In genomic region chr3:26236511-26236910, GRCh38 we compare ENCODE assay signal across 17 cellular contexts.
A peak's percentile ranks its signal among the peaks of the same experiment; 100 is the strongest.
DNase-seq lines count a peak whose midpoint lies in the region; ATAC-seq and TF ChIP-seq lines count a peak whose summit lies in the region.
"Had no signal": no experiment of that assay in that cellular context is flagged by ENCODE, and none has a peak within 500 bp of the region (broad histone marks: within the 10 kb centered on the region; RNA-seq: fewer than 3 reads in every experiment).

No MANE protein-coding gene starts in this region.

- no peaks in the 10 kb centered on the region for H3K27me3 Mint-ChIP-seq in H9 (ENCODE audit: low read depth)

- 35 to 48% methylated on average over 3 of the region's 3 CpGs for WGBS in heart right ventricle, 2 donors
- WGBS in H9 (ENCODE audit: extremely low coverage, insufficient read length, low lambda C conversion rate), result no CpG with 5 or more reads among the region's 3 CpGs

- peaks cover 2 to 5% of the 10 kb centered on the region in 2 experiments; a peak in 3 of 5 replicates for H3K9me3 Mint-ChIP-seq in H9

- no peak overlapping the region for H3K9ac ChIP-seq in H9 (ENCODE audit: extremely low read depth, insufficient read length, low read length)
- H3K9ac ChIP-seq: BLaER1 treated with 17β-estradiol and CSF1 and Interleukin-3, amounts not matched to agents 10 nM and 100 nM had no signal

- DNase-seq in heart right ventricle (peak in 1 of 2 donors; percentile 65), left cardiac atrium (no peak), mucosa of gallbladder (ENCODE audit: low spot score) (peak; percentile 17), AML-193 (lab: John Stamatoyannopoulos, UW) (no peak), H9 (no peak)
- no peak for DNase-seq in activated effector memory CD4-positive, alpha-beta T cell treated with Interleukin-2 at 50 U/mL for 16 hours
- DNase-seq: DMS79, KG1, NCI-H1417, NCI-H187, NCI-H226, NCI-H524, PC-3 had no signal

- no peak for TF ChIP-seq RAD21 in Ishikawa (IDR thresholded peaks at IDR 0.05; ENCODE audit: low read depth)

- no peaks in the 10 kb centered on the region for H3K27me3 ChIP-seq in heart right ventricle
- no peaks in the 10 kb centered on the region for H3K27me3 ChIP-seq in H9 (ENCODE audit: insufficient read depth, low read length)
- H3K27me3 ChIP-seq: BLaER1 treated with 17β-estradiol and CSF1 and Interleukin-3, amounts not matched to agents 10 nM and 100 nM had no signal

- no peaks in the 10 kb centered on the region for H3K79me1 ChIP-seq in H9 (ENCODE audit: insufficient read depth, low read depth, low read length, poor library complexity, severe bottlenecking)

- H3K4me1 Mint-ChIP-seq in H9, result peaks cover 0 to 3% of the 10 kb centered on the region in 2 experiments; a peak in 1 of 4 replicates

- no peaks in the 10 kb centered on the region for H4K20me1 ChIP-seq in H9 (ENCODE audit: control insufficient read depth, insufficient read depth, insufficient read length)
- H4K20me1 ChIP-seq: BLaER1 treated with 17β-estradiol and CSF1 and Interleukin-3, amounts not matched to agents 10 nM and 100 nM had no signal

- H2BK20ac ChIP-seq in H9 (ENCODE audit: low read depth, low read length, poor library complexity, severe bottlenecking), result no peak overlapping the region

- no peaks in the 10 kb centered on the region for H3K23me2 ChIP-seq in H9 (ENCODE audit: insufficient read length, low read depth, low read length, poor library complexity, severe bottlenecking)

- no peak overlapping the region for H2AK5ac ChIP-seq in H9 (ENCODE audit: insufficient read length, low read length)

- H3K4me3 Mint-ChIP-seq in H9, result no peak overlapping the region

- no peak overlapping the region for H2BK15ac ChIP-seq in H9 (ENCODE audit: low read depth, low read length)

- TF ChIP-seq EP300 in Ishikawa (IDR thresholded peaks at IDR 0.05; ENCODE audit: borderline replicate concordance), result no peak

- no peaks in the 10 kb centered on the region for H3K36me3 ChIP-seq in heart right ventricle
- H3K36me3 ChIP-seq: BLaER1 treated with 17β-estradiol and CSF1 and Interleukin-3, amounts not matched to agents 10 nM and 100 nM had no signal

- H3T11ph ChIP-seq in H9 (ENCODE audit: low read length), result no peak overlapping the region

- intact Hi-C loops in heart right ventricle (cut with DNase I), result loop anchor here in 3 of 10 donors (5.0 to 10.0 kb wide), 3 partner anchors 114 to 132 kb away; no protein-coding TSS in a partner anchor
- intact Hi-C loops in left cardiac atrium (cut with DNase I), result no loop called here

- no peak overlapping the region for H4K5ac ChIP-seq in H9 (ENCODE audit: insufficient read length, low read depth, low read length)

- no peak overlapping the region for H3K56ac ChIP-seq in H9 (ENCODE audit: insufficient read length, low read depth, low read length)

- no peak overlapping the region for H3K18ac ChIP-seq in H9 (ENCODE audit: insufficient read length, low read depth, low read length)

- TF ChIP-seq CTCF in heart right ventricle (IDR thresholded peaks at IDR 0.05), result no peak
- TF ChIP-seq CTCF in H9 (conservative IDR thresholded peaks at IDR 0.05), result no peak

- H3K27ac ChIP-seq in heart right ventricle (peak overlapping the region in 2 of 10 donors; percentile 2 to 31), H9 (ENCODE audit: insufficient read length, low read depth, low read length) (no peak overlapping the region)
- H3K27ac ChIP-seq: BLaER1 treated with 17β-estradiol and CSF1 and Interleukin-3, amounts not matched to agents 10 nM and 100 nM; RWPE1 had no signal

- H3K4me1 ChIP-seq in heart right ventricle (peaks cover 0 to 22% (median 3%) of the 10 kb centered on the region in 9 donors), H9 (ENCODE audit: insufficient read depth, low read length) (no peaks in the 10 kb centered on the region)
- H3K4me1 ChIP-seq: BLaER1 treated with 17β-estradiol and CSF1 and Interleukin-3, amounts not matched to agents 10 nM and 100 nM had no signal

- no peak overlapping the region for H3K23ac ChIP-seq in H9 (ENCODE audit: insufficient read length, low read depth, low read length)

- H3K4me3 ChIP-seq in heart right ventricle, result no peak overlapping the region
- H3K4me3 ChIP-seq: BLaER1 treated with 17β-estradiol and CSF1 and Interleukin-3, amounts not matched to agents 10 nM and 100 nM had no signal

- H4K91ac ChIP-seq in H9 (ENCODE audit: insufficient read length, low read depth, low read length), result no peak overlapping the region

- peaks cover 0 to 7% (median 0%) of the 10 kb centered on the region in 11 donors for H3K9me3 ChIP-seq in heart right ventricle
- H3K9me3 ChIP-seq in H9 (ENCODE audit: control insufficient read depth, low read depth, low read length), result no peaks in the 10 kb centered on the region

- H4K8ac ChIP-seq in H9 (replicated peaks; ENCODE audit: insufficient read length, low read depth, low read length), result no peak overlapping the region

- no peak overlapping the region for H3K4ac ChIP-seq in H9 (ENCODE audit: low read depth, low read length)

- H3K4me2 ChIP-seq in H9 (ENCODE audit: insufficient read depth, insufficient read length, low read length), result no peak overlapping the region
- H3K4me2 ChIP-seq: BLaER1 treated with 17β-estradiol and CSF1 and Interleukin-3, amounts not matched to agents 10 nM and 100 nM had no signal

- H3K27ac Mint-ChIP-seq in H9, result no peak overlapping the region

- no peak overlapping the region for H2AFZ ChIP-seq in H9 (ENCODE audit: low read length)

- H2BK120ac ChIP-seq in H9 (ENCODE audit: low read depth, low read length, poor library complexity, severe bottlenecking), result no peak overlapping the region

- no peak overlapping the region for H2BK5ac ChIP-seq in H9 (ENCODE audit: insufficient read length, low read length)

- ATAC-seq in heart right ventricle (peak in 7 of 8 donors; percentile 52 to 94 (median 87)), left cardiac atrium (no peak), esophagus mucosa (peak; percentile 73)
- ATAC-seq: PC-3 had no signal

- H2BK12ac ChIP-seq in H9 (ENCODE audit: insufficient read length, low read depth, low read length), result no peak overlapping the region

- H3K14ac ChIP-seq in H9 (ENCODE audit: insufficient read depth, low read length), result no peak overlapping the region

- H3K79me2 ChIP-seq in H9 (ENCODE audit: insufficient read depth, low read length), result no peaks in the 10 kb centered on the region

- no peaks in the 10 kb centered on the region; a peak in 1 of 7 replicates for H3K36me3 Mint-ChIP-seq in H9 (ENCODE audit: insufficient read depth in 1 of 3, low read depth in 3 of 3)

TF ChIP-seq in Ishikawa, 13 proteins besides CTCF, POLR2A, EP300 and RAD21:
- TF ChIP-seq NFIC (IDR thresholded peaks at IDR 0.05) (no peak), MAX (IDR thresholded peaks at IDR 0.05) (no peak), TAF1 (IDR thresholded peaks at IDR 0.05; ENCODE audit: low read depth) (no peak), TCF12 (IDR thresholded peaks at IDR 0.05; ENCODE audit: low read depth) (no peak), CEBPB (IDR thresholded peaks at IDR 0.05) (peak; percentile 29; the same call in 1 of the 2 replicates), CREB1 (IDR thresholded peaks at IDR 0.05; ENCODE audit: low read depth) (no peak)
- TF ChIP-seq, protein P1, sequence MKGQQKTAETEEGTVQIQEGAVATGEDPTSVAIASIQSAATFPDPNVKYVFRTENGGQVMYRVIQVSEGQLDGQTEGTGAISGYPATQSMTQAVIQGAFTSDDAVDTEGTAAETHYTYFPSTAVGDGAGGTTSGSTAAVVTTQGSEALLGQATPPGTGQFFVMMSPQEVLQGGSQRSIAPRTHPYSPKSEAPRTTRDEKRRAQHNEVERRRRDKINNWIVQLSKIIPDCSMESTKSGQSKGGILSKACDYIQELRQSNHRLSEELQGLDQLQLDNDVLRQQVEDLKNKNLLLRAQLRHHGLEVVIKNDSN (IDR thresholded peaks at IDR 0.05), result no peak
- TF ChIP-seq, protein P2, sequence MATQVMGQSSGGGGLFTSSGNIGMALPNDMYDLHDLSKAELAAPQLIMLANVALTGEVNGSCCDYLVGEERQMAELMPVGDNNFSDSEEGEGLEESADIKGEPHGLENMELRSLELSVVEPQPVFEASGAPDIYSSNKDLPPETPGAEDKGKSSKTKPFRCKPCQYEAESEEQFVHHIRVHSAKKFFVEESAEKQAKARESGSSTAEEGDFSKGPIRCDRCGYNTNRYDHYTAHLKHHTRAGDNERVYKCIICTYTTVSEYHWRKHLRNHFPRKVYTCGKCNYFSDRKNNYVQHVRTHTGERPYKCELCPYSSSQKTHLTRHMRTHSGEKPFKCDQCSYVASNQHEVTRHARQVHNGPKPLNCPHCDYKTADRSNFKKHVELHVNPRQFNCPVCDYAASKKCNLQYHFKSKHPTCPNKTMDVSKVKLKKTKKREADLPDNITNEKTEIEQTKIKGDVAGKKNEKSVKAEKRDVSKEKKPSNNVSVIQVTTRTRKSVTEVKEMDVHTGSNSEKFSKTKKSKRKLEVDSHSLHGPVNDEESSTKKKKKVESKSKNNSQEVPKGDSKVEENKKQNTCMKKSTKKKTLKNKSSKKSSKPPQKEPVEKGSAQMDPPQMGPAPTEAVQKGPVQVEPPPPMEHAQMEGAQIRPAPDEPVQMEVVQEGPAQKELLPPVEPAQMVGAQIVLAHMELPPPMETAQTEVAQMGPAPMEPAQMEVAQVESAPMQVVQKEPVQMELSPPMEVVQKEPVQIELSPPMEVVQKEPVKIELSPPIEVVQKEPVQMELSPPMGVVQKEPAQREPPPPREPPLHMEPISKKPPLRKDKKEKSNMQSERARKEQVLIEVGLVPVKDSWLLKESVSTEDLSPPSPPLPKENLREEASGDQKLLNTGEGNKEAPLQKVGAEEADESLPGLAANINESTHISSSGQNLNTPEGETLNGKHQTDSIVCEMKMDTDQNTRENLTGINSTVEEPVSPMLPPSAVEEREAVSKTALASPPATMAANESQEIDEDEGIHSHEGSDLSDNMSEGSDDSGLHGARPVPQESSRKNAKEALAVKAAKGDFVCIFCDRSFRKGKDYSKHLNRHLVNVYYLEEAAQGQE (IDR thresholded peaks at IDR 0.05; ENCODE audit: low read depth), result no peak
TF ChIP-seq in Ishikawa: peak in this region for 1.

Comparison
In these comparisons a context has a peak if more than half of its experiments do, and no peak if none do; other contexts are left out.
1. ATAC-seq: peak in heart right ventricle (7 of 8) and esophagus mucosa (single experiment); none in left cardiac atrium (0 of 2).